ENCODE assay signal across 1 cellular context in genomic region chr3:160754371-160754854, GRCh38.
TF ChIP-seq lines count a peak whose summit lies in the region.

No MANE protein-coding gene starts in this region.

TF ChIP-seq in HepG2, 621 proteins besides CTCF, POLR2A, EP300 and RAD21 (continued from another document):
- TF ChIP-seq ZNF512B (CRISPR knock-in tag; IDR thresholded peaks at IDR 0.05; ENCODE audit: borderline replicate concordance): no peak
- TF ChIP-seq SALL1 (CRISPR knock-in tag; IDR thresholded peaks at IDR 0.05): 0 out of 2 replicates have a peak, but pooled peaks have one; percentile 2
- TF ChIP-seq NCOA5 (CRISPR knock-in tag; IDR thresholded peaks at IDR 0.05): no peak
- no peak for TF ChIP-seq ZNF12 (CRISPR knock-in tag; IDR thresholded peaks at IDR 0.05)
- no peak for TF ChIP-seq KIAA2018 (CRISPR knock-in tag; IDR thresholded peaks at IDR 0.05; ENCODE audit: borderline replicate concordance)
- TF ChIP-seq SP140L (CRISPR knock-in tag; IDR thresholded peaks at IDR 0.05; ENCODE audit: borderline replicate concordance): no peak
- TF ChIP-seq GABPB1 (CRISPR knock-in tag; IDR thresholded peaks at IDR 0.05): no peak
- no peak for TF ChIP-seq SP1 (IDR thresholded peaks at IDR 0.05)
- no peak for TF ChIP-seq SP1 (CRISPR knock-in tag; IDR thresholded peaks at IDR 0.05)
- peak; percentile 37; the same call in 1 of the 2 replicates for TF ChIP-seq ZNF607 (CRISPR knock-in tag; IDR thresholded peaks at IDR 0.05; ENCODE audit: borderline replicate concordance)
